Comparison of ENCODE assay signal across 23 cellular contexts in the genomic region with DNA sequence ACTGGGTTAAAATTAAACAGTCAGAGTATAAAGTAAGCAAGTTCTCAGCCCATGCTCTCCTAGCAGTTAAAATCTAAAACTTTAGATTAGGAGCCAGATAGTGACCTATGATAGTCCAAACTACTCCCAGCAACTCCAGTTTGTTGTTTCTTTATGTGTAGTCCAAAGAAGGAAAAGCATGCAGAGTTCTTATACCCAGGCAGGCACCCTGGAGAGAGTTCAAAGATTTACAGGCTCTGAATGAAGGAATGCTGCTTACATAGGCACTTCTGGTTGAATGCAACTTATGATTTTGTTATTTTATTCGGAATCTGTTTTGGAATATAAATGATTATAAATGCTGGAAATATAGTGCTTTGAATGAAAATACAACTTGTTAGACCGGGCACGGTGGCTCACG.
"Had no signal": no experiment of that assay in that cellular context is flagged by ENCODE, and none has a peak within 500 bp of the region (broad histone marks: within the 10 kb centered on the region; RNA-seq: fewer than 3 reads in every experiment).

No MANE protein-coding gene starts in this region.

- H3K36me3 Mint-ChIP-seq: activated naive CD4-positive, alpha-beta T cell treated with anti-CD3 and anti-CD28 coated beads, Interleukin-2, amount 50 U/mL, for 72 hours; mesothelial cell of epicardium; WTC11 had no signal

- H3K4me1 ChIP-seq: foreskin keratinocyte, lower lobe of right lung had no signal

- H3K27me3 ChIP-seq: brain microvascular endothelial cell, foreskin keratinocyte, ovary had no signal

- H3K27me3 Mint-ChIP-seq: T-helper 17 cell had no signal

- H3K4me1 Mint-ChIP-seq: mesothelial cell of epicardium, neural crest cell had no signal

- H3K27ac ChIP-seq: brain microvascular endothelial cell, foreskin keratinocyte, lower lobe of right lung, ovary, skin epidermis had no signal

- H3K9me3 Mint-ChIP-seq: activated naive CD4-positive, alpha-beta T cell treated with anti-CD3 and anti-CD28 coated beads, Interleukin-2, amount 50 U/mL, for 72 hours had no signal

- H3K36me3 ChIP-seq: brain microvascular endothelial cell, lower lobe of right lung, ovary had no signal

- H3K9me3 ChIP-seq: lower lobe of right lung had no signal

- H3K27ac Mint-ChIP-seq: activated CD8-positive, alpha-beta T cell treated with anti-CD3 and anti-CD28 coated beads, Interleukin-2, amount 10 ng/mL, durations not matched to agents 7 days and 5 days; activated naive CD4-positive, alpha-beta T cell treated with anti-CD3 and anti-CD28 coated beads, Interleukin-2, amount 50 U/mL, for 72 hours; mesothelial cell of epicardium; T-helper 17 cell; WTC11 had no signal

- H3K4me3 ChIP-seq: lower lobe of right lung, ovary, skin epidermis had no signal

- DNase-seq: activated CD4-positive, alpha-beta T cell treated with anti-CD3 and anti-CD28 coated beads for 48 hours; activated CD8-positive, alpha-beta memory T cell treated with anti-CD3 and anti-CD28 coated beads, Interleukin-2, amount 50 U/mL, for 4 hours; activated CD8-positive, alpha-beta T cell treated with anti-CD3 and anti-CD28 coated beads, Interleukin-2, amount 10 ng/mL, durations not matched to agents 7 days and 5 days; activated effector memory CD4-positive, alpha-beta T cell treated with anti-CD3 and anti-CD28 coated beads, Interleukin-2, amount 50 U/mL, for 16 hours; activated T-cell treated with anti-CD3 and anti-CD28 coated beads, Interleukin-2, amount 50 U/mL, for 48 hours; amniotic stem cell; brain microvascular endothelial cell; effector memory CD4-positive, alpha-beta T cell; foreskin keratinocyte; head of caudate nucleus; lower lobe of right lung; ovary; retina; stimulated activated CD4-positive, alpha-beta T cell treated with anti-CD3 and anti-CD28 coated beads, Interleukin-4, amount 100 ng/mL, for 24 hours; stimulated activated naive CD4-positive, alpha-beta T cell; substantia nigra; T-helper 17 cell; trophoblast cell had no signal

- ATAC-seq: activated CD8-positive, alpha-beta T cell treated with anti-CD3 and anti-CD28 coated beads, Interleukin-2, amount 10 ng/mL, durations not matched to agents 7 days and 5 days; activated naive CD4-positive, alpha-beta T cell treated with anti-CD3 and anti-CD28 coated beads, Interleukin-2, amount 50 U/mL, for 72 hours; foreskin keratinocyte; lower lobe of right lung; T-helper 17 cell; WTC11 had no signal

- H3K4me3 Mint-ChIP-seq: activated CD8-positive, alpha-beta T cell treated with anti-CD3 and anti-CD28 coated beads, Interleukin-2, amount 10 ng/mL, durations not matched to agents 7 days and 5 days; mesothelial cell of epicardium; neural crest cell; T-helper 17 cell; WTC11 had no signal
